Comparison of ENCODE assay signal across 13 cellular contexts in the genomic region with DNA sequence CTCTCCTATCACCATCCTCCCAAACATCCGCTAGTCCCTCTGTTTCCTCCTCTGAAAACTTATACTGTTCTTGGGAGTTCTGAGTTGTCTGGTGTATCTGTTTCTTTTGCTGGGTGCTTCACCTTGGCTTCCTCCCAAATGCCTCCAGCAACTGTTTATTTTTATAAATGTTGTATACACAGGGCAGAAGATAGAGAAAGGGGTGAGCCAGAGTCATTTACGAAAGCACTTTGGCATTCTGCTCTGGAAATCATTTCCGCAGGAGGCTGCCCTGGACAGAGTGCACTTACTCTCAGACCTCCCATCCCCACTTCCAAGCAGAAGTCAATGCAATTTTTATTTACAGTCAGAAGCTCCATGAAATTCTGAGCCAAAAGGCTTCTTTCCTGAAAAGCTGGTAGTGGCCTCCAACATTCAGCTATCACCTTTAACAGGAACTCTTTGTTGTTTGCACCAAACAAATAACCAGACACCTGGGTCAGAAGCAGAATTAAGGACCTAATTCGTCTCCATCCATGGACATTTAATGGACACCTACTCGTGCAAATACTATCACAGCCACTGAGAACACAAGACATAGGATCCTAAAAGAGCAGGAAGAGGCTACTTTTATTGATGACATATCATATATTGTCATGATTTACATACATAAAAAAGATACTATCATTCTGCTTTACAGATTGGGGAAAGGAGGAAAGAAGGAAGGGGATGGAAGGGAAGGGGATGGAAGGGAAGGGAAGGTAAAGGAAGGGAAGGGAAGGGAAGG.
A peak's percentile ranks its signal among the peaks of the same experiment; 100 is the strongest.
DNase-seq lines count a peak whose midpoint lies in the region; ATAC-seq, FAIRE-seq and TF ChIP-seq lines count a peak whose summit lies in the region.
"Had no signal": no experiment of that assay in that cellular context is flagged by ENCODE, and none has a peak within 500 bp of the region (broad histone marks: within the 10 kb centered on the region; RNA-seq: fewer than 3 reads in every experiment).

No MANE protein-coding gene starts in this region.

- TF ChIP-seq RAD21 in HepG2 (CRISPR knock-in tag; IDR thresholded peaks at IDR 0.05) = no peak

- intact Hi-C loops in HepG2 (cut with micrococcal nuclease; ENCODE audit: unreplicated experiment) = no loop called here
- intact Hi-C loops in dorsolateral prefrontal cortex (cut with DNase I) = no loop called here

- H3K27ac ChIP-seq in ACC112 (ENCODE audit: low read depth, low read length) (peak overlapping the region; percentile 84), HepG2 (ENCODE audit: extremely low read length, insufficient read depth, low read length) (no peak overlapping the region), dorsolateral prefrontal cortex (no peak overlapping the region)
- H3K27ac ChIP-seq: BLaER1, ovary had no signal

- CTCF ChIA-PET in HepG2 (lab: Yijun Ruan, JAX; ENCODE audit: low intra/inter-chr PET ratio, low total read pairs) = no interaction called here

- no TSS peak for BruUV-seq in HepG2 (replicated peaks; lab: Mats Ljungman, UMichigan)

- no peak overlapping the region for H3K9ac ChIP-seq in HepG2 (ENCODE audit: insufficient read depth, low read depth, low read length)
- H3K9ac ChIP-seq: BLaER1 had no signal

- TF ChIP-seq POLR2A in HepG2 (IDR thresholded peaks at IDR 0.05; ENCODE audit: insufficient read depth in 1 of 2, low read depth in 2 of 2, low read length in 2 of 2) = no peak

- TF ChIP-seq CTCF in LNCaP clone FGC (IDR thresholded peaks at IDR 0.05; ENCODE audit: control insufficient read depth, extremely low read depth, insufficient read depth) (no peak), HepG2 (CRISPR knock-in tag; IDR thresholded peaks at IDR 0.05) (no peak), dorsolateral prefrontal cortex (IDR thresholded peaks at IDR 0.05 in 54 of 56, conservative IDR thresholded peaks at IDR 0.05 in 2 of 56; ENCODE audit: low read depth in 1 of 56, partially characterized antibody in 56 of 56) (no peak)

- no peak for TF ChIP-seq EP300 in HepG2 (IDR thresholded peaks at IDR 0.05; ENCODE audit: low read depth in 2 of 2, low read length in 2 of 2)
- TF ChIP-seq EP300 in HepG2 (CRISPR knock-in tag; IDR thresholded peaks at IDR 0.05; ENCODE audit: borderline replicate concordance) = no peak

- DNase-seq in LNCaP clone FGC (ENCODE audit: low read depth) = peak; percentile 51
- DNase-seq in brain pericyte (ENCODE audit: low read depth, low spot score) = peak; percentile 83
- peak; percentile 23 for DNase-seq in HepG2 (ENCODE audit: low spot score)
- no peak for DNase-seq in Kasumi-1 (lab: John Stamatoyannopoulos, UW)
- DNase-seq in middle frontal gyrus (ENCODE audit: extremely low spot score, low spot score) = no peak
- DNase-seq in dorsolateral prefrontal cortex = no peak
- no peak for DNase-seq in NCI-H510A treated with DMSO at 0.1 percent for 48 hours (lab: John Stamatoyannopoulos, UW)
- DNase-seq: activated CD8-positive, alpha-beta memory T cell treated with anti-CD3 and anti-CD28 coated beads, Interleukin-2, amount 10 ng/mL, durations not matched to agents 7 days and 5 days; NCI-H1930; ovary; stimulated activated CD4-positive, alpha-beta T cell treated with anti-CD3 and anti-CD28 coated beads, Interleukin-2, amount 100 ng/mL, for 48 hours had no signal

- no peak for ATAC-seq in HepG2
- ATAC-seq: activated CD8-positive, alpha-beta memory T cell treated with anti-CD3 and anti-CD28 coated beads, Interleukin-2, amount 10 ng/mL, durations not matched to agents 7 days and 5 days had no signal

- no peak for FAIRE-seq in HepG2 (lab: Jason Lieb, UNC)

- H3K36me3 ChIP-seq in ACC112 (ENCODE audit: insufficient read depth, low read length) (no peaks in the 10 kb centered on the region), HepG2 (replicated peaks in 1 of 2; ENCODE audit: control insufficient read depth in 1 of 2, insufficient read depth in 2 of 2, low read length in 2 of 2) (no peaks in the 10 kb centered on the region)
- H3K36me3 ChIP-seq: BLaER1, ovary had no signal

- H3K27me3 ChIP-seq in ACC112 (ENCODE audit: insufficient read depth, low read length) (no peaks in the 10 kb centered on the region), HepG2 (ENCODE audit: control insufficient read depth in 1 of 2, insufficient read depth in 2 of 2, low read length in 2 of 2) (no peaks in the 10 kb centered on the region), dorsolateral prefrontal cortex (peaks cover 0 to 4% (median 0%) of the 10 kb centered on the region in 45 donors)
- H3K27me3 ChIP-seq: BLaER1, ovary had no signal

- POLR2A ChIA-PET in HepG2 (lab: Yijun Ruan, JAX) = no interaction called here

- H3K9me3 ChIP-seq in HepG2 (ENCODE audit: low read length) = no peaks in the 10 kb centered on the region
- H3K9me3 ChIP-seq: BLaER1, ovary had no signal

- H3K79me2 ChIP-seq in ACC112 (ENCODE audit: control insufficient read depth, insufficient read depth, low read length, unreplicated experiment) (no peaks in the 10 kb centered on the region), HepG2 (ENCODE audit: insufficient read depth, low read length) (no peaks in the 10 kb centered on the region)

- H4K20me1 ChIP-seq in HepG2 (ENCODE audit: insufficient read depth, low read length) = no peaks in the 10 kb centered on the region
- H4K20me1 ChIP-seq: BLaER1 had no signal

- H3K4me1 ChIP-seq in ACC112 (ENCODE audit: control insufficient read depth, insufficient read depth, low read length, unreplicated experiment) = peaks cover 32% of the 10 kb centered on the region
- H3K4me1 ChIP-seq in HepG2 (ENCODE audit: insufficient read depth, low read length) = peaks cover 10% of the 10 kb centered on the region; the same call in 1 of the 2 replicates
- H3K4me1 ChIP-seq: BLaER1 had no signal

- H3K4me2 ChIP-seq in HepG2 (ENCODE audit: low read depth, low read length) = peak overlapping the region; percentile 9; the same call in 1 of the 2 replicates
- H3K4me2 ChIP-seq: BLaER1 had no signal

- no peak overlapping the region for H2AFZ ChIP-seq in ACC112 (ENCODE audit: low read length, unreplicated experiment)
- H2AFZ ChIP-seq in HepG2 (ENCODE audit: low read length) = no peak overlapping the region

- in situ Hi-C loops in HepG2 (cut with HindIII; ENCODE audit: extremely low pct_ligation_motif_present, low pct_unique_long_range_greater_than_20kb) = no loop called here

- H3K4me3 ChIP-seq in ACC112 (ENCODE audit: low read depth, low read length) (peak overlapping the region; percentile 2; the same call in 1 of the 2 replicates), LNCaP clone FGC (ENCODE audit: low read depth, low read length) (no peak overlapping the region), HepG2 (replicated peaks in 1 of 3; ENCODE audit: insufficient read depth in 1 of 3, low read depth in 2 of 3, low read length in 3 of 3) (no peak overlapping the region), dorsolateral prefrontal cortex (no peak overlapping the region)
- H3K4me3 ChIP-seq: BLaER1, ovary had no signal

- 17% methylated on average over 5 of the region's 5 CpGs for WGBS in HepG2 (ENCODE audit: low lambda C conversion rate)

TF ChIP-seq in HepG2, 621 proteins besides CTCF, POLR2A, EP300 and RAD21 (continues in another document):
- TF ChIP-seq FOXA1 (IDR thresholded peaks at IDR 0.05) = no peak
- TF ChIP-seq FOXA1 (CRISPR knock-in tag; IDR thresholded peaks at IDR 0.05) = no peak
- no peak for TF ChIP-seq FIP1L1 (IDR thresholded peaks at IDR 0.05; ENCODE audit: borderline replicate concordance, insufficient read depth, low read depth, low read length)
- no peak for TF ChIP-seq TBX3 (IDR thresholded peaks at IDR 0.05; ENCODE audit: borderline replicate concordance)
- TF ChIP-seq ZNF749 (CRISPR knock-in tag; IDR thresholded peaks at IDR 0.05; ENCODE audit: borderline replicate concordance) = no peak
- no peak for TF ChIP-seq JDP2 (CRISPR knock-in tag; IDR thresholded peaks at IDR 0.05; ENCODE audit: borderline replicate concordance)
- TF ChIP-seq ZFP36 (IDR thresholded peaks at IDR 0.05; ENCODE audit: borderline replicate concordance, low read depth, low read length, partially characterized antibody) = no peak
- TF ChIP-seq, protein P1, sequence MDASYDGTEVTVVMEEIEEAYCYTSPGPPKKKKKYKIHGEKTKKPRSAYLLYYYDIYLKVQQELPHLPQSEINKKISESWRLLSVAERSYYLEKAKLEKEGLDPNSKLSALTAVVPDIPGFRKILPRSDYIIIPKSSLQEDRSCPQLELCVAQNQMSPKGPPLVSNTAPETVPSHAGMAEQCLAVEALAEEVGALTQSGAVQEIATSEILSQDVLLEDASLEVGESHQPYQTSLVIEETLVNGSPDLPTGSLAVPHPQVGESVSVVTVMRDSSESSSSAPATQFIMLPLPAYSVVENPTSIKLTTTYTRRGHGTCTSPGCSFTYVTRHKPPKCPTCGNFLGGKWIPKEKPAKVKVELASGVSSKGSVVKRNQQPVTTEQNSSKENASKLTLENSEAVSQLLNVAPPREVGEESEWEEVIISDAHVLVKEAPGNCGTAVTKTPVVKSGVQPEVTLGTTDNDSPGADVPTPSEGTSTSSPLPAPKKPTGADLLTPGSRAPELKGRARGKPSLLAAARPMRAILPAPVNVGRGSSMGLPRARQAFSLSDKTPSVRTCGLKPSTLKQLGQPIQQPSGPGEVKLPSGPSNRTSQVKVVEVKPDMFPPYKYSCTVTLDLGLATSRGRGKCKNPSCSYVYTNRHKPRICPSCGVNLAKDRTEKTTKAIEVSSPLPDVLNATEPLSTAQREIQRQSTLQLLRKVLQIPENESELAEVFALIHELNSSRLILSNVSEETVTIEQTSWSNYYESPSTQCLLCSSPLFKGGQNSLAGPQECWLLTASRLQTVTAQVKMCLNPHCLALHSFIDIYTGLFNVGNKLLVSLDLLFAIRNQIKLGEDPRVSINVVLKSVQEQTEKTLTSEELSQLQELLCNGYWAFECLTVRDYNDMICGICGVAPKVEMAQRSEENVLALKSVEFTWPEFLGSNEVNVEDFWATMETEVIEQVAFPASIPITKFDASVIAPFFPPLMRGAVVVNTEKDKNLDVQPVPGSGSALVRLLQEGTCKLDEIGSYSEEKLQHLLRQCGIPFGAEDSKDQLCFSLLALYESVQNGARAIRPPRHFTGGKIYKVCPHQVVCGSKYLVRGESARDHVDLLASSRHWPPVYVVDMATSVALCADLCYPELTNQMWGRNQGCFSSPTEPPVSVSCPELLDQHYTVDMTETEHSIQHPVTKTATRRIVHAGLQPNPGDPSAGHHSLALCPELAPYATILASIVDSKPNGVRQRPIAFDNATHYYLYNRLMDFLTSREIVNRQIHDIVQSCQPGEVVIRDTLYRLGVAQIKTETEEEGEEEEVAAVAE (CRISPR knock-in tag; IDR thresholded peaks at IDR 0.05; ENCODE audit: borderline replicate concordance) = no peak
- no peak for TF ChIP-seq FOXA3 (CRISPR knock-in tag; IDR thresholded peaks at IDR 0.05)
- TF ChIP-seq ZNF672 (CRISPR knock-in tag; IDR thresholded peaks at IDR 0.05) = no peak
- no peak for TF ChIP-seq ARNTL (CRISPR knock-in tag; IDR thresholded peaks at IDR 0.05)
- no peak for TF ChIP-seq RXRA (CRISPR knock-in tag; IDR thresholded peaks at IDR 0.05)
- TF ChIP-seq ZNF30 (CRISPR knock-in tag; IDR thresholded peaks at IDR 0.05) = no peak
- TF ChIP-seq PLRG1 (conservative IDR thresholded peaks at IDR 0.05) = no peak
- no peak for TF ChIP-seq ZNF292 (CRISPR knock-in tag; IDR thresholded peaks at IDR 0.05; ENCODE audit: borderline replicate concordance, low read depth)
- no peak for TF ChIP-seq ZSCAN21 (CRISPR knock-in tag; IDR thresholded peaks at IDR 0.05; ENCODE audit: borderline replicate concordance)

Comparison
In these comparisons a context has a peak if more than half of its experiments do, and no peak if none do; other contexts are left out.
1. DNase-seq: peak in LNCaP clone FGC (single experiment), brain pericyte (single experiment) and HepG2 (single experiment); none in Kasumi-1 (0 of 2), middle frontal gyrus (single experiment), dorsolateral prefrontal cortex (0 of 10) and NCI-H510A treated with DMSO at 0.1 percent for 48 hours (single experiment).